In genomic region chr16:8890549-8890921, GRCh38 we compare ENCODE assay signal across 1 cellular context.
TF ChIP-seq lines count a peak whose summit lies in the region.

No MANE protein-coding gene starts in this region.

TF ChIP-seq in H1, 55 proteins besides CTCF, POLR2A, EP300 and RAD21:
- TF ChIP-seq RFX5 (IDR thresholded peaks at IDR 0.05; ENCODE audit: borderline replicate concordance, low read depth, low read length) (no peak), CREB1 (IDR thresholded peaks at IDR 0.05) (no peak), SP1 (IDR thresholded peaks at IDR 0.05; ENCODE audit: low read depth, low read length) (no peak), TCF12 (IDR thresholded peaks at IDR 0.05; ENCODE audit: low read depth, low read length) (no peak), GTF2F1 (IDR thresholded peaks at IDR 0.05; ENCODE audit: borderline replicate concordance, low read depth, low read length) (no peak), HDAC2 (IDR thresholded peaks at IDR 0.05; ENCODE audit: borderline replicate concordance in 1 of 2, low read depth in 2 of 2, low read length in 2 of 2) (no peak), KDM5A (IDR thresholded peaks at IDR 0.05; ENCODE audit: low read length) (no peak), JUND (IDR thresholded peaks at IDR 0.05; ENCODE audit: low read length) (no peak), CEBPB (IDR thresholded peaks at IDR 0.05; ENCODE audit: low read depth, low read length) (no peak), KDM1A (IDR thresholded peaks at IDR 0.05; ENCODE audit: borderline replicate concordance, low read length) (no peak), NANOG (IDR thresholded peaks at IDR 0.05; ENCODE audit: insufficient read depth, low read depth, low read length, poor library complexity, severe bottlenecking) (no peak)
